1 cellular context compared by ENCODE assay signal in the genomic region with DNA sequence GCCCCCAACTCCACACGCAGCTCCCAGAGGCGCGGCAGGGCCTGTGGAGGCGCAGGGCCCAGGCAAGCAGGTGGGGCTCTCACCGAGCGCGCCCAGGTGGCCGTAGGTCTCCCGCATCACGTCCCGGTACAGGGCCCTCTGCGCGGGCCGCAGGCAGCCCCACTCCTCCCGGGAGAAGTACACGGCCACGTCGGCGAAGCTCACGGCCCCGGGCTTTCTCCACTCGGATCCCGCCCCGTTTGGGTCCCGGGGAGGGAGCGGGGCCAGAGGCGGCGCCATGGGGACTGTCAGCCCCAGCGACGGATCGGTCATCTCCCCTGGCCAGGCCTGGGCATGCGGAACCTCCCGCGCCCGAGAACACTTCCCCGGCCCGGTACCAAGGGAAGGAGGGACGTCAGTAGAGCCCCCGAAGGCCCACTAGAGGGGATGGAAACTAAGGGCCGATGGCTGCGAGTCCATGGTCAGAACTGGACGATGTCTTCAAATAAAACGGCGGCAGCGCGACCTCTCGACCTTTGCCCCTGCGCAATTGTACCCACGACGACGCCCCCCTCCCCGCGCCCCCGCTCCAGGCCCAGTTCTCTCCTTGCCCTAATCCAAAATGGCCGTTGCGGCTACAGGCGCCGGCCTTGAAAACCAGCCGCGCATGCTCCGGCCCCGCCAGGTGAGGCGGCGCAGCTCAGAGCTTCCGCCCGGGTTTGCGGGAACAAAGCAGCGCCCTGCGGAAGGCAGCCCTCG.
TF ChIP-seq lines count a peak whose summit lies in the region.

Gene ZNF747 (minus strand): TSS at position 491 of the 738 bp plus-strand sequence. CDS start 179 bp downstream, at position 312.

TF ChIP-seq in HepG2, 621 proteins besides CTCF, POLR2A, EP300 and RAD21 (continued from another document and continues in another):
- TF ChIP-seq MXD3 (CRISPR knock-in tag; IDR thresholded peaks at IDR 0.05), result peak; percentile 79
- peak; percentile 95 for TF ChIP-seq GMEB2 (CRISPR knock-in tag; IDR thresholded peaks at IDR 0.05; ENCODE audit: low read depth)
- TF ChIP-seq GRHL1 (CRISPR knock-in tag; conservative IDR thresholded peaks at IDR 0.05), result no peak
- TF ChIP-seq, protein P1, sequence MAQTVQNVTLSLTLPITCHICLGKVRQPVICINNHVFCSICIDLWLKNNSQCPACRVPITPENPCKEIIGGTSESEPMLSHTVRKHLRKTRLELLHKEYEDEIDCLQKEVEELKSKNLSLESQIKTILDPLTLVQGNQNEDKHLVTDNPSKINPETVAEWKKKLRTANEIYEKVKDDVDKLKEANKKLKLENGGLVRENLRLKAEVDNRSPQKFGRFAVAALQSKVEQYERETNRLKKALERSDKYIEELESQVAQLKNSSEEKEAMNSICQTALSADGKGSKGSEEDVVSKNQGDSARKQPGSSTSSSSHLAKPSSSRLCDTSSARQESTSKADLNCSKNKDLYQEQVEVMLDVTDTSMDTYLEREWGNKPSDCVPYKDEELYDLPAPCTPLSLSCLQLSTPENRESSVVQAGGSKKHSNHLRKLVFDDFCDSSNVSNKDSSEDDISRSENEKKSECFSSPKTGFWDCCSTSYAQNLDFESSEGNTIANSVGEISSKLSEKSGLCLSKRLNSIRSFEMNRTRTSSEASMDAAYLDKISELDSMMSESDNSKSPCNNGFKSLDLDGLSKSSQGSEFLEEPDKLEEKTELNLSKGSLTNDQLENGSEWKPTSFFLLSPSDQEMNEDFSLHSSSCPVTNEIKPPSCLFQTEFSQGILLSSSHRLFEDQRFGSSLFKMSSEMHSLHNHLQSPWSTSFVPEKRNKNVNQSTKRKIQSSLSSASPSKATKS (CRISPR knock-in tag; IDR thresholded peaks at IDR 0.05), result peak; percentile 56; the same call in 1 of the 2 replicates
- peak; percentile 83; the same call in 1 of the 2 replicates for TF ChIP-seq ZNF224 (CRISPR knock-in tag; IDR thresholded peaks at IDR 0.05)
- TF ChIP-seq ZNF317 (CRISPR knock-in tag; IDR thresholded peaks at IDR 0.05), result peak; percentile 57
- peak; percentile 58; the same call in 1 of the 2 replicates for TF ChIP-seq ISL2 (CRISPR knock-in tag; IDR thresholded peaks at IDR 0.05)
- TF ChIP-seq, protein P2, sequence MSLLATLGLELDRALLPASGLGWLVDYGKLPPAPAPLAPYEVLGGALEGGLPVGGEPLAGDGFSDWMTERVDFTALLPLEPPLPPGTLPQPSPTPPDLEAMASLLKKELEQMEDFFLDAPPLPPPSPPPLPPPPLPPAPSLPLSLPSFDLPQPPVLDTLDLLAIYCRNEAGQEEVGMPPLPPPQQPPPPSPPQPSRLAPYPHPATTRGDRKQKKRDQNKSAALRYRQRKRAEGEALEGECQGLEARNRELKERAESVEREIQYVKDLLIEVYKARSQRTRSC (CRISPR knock-in tag; IDR thresholded peaks at IDR 0.05; ENCODE audit: low read depth), result no peak
- TF ChIP-seq POLR2AphosphoS2 (IDR thresholded peaks at IDR 0.05; ENCODE audit: low read depth, low read length), result no peak
- TF ChIP-seq CCAR2 (optimal IDR thresholded peaks at IDR 0.05; ENCODE audit: low read depth, low read length), result no peak
- no peak; the same call in 1 of the 2 replicates for TF ChIP-seq ZNF44 (CRISPR knock-in tag; IDR thresholded peaks at IDR 0.05)
- TF ChIP-seq NFYB (CRISPR knock-in tag; IDR thresholded peaks at IDR 0.05), result peak; percentile 67; the same call in 1 of the 2 replicates
- no peak; the same call in 1 of the 2 replicates for TF ChIP-seq ZC3H4 (CRISPR knock-in tag; IDR thresholded peaks at IDR 0.05; ENCODE audit: borderline replicate concordance)
- peak; percentile 39 for TF ChIP-seq PRDM15 (CRISPR knock-in tag; IDR thresholded peaks at IDR 0.05)
- TF ChIP-seq EZH2 (conservative IDR thresholded peaks at IDR 0.05; ENCODE audit: low read depth, low read length), result no peak
- TF ChIP-seq ZBTB34 (CRISPR knock-in tag; IDR thresholded peaks at IDR 0.05), result peak; percentile 79
- TF ChIP-seq SP140L (CRISPR knock-in tag; IDR thresholded peaks at IDR 0.05; ENCODE audit: borderline replicate concordance), result peak; percentile 29; the same call in 1 of the 2 replicates
- TF ChIP-seq, protein P3, sequence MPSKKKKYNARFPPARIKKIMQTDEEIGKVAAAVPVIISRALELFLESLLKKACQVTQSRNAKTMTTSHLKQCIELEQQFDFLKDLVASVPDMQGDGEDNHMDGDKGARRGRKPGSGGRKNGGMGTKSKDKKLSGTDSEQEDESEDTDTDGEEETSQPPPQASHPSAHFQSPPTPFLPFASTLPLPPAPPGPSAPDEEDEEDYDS (CRISPR knock-in tag; IDR thresholded peaks at IDR 0.05), result peak; percentile 81
- TF ChIP-seq KLF16 (CRISPR knock-in tag; IDR thresholded peaks at IDR 0.05), result peak in 1 of 2 experiments; percentile 36; a peak in 3 of 4 replicates
- peak; percentile 82; the same call in 1 of the 2 replicates for TF ChIP-seq ZBTB7A (CRISPR knock-in tag; IDR thresholded peaks at IDR 0.05)
- no peak for TF ChIP-seq GTF2F1 (IDR thresholded peaks at IDR 0.05; ENCODE audit: low read length)
- no peak; the same call in 1 of the 2 replicates for TF ChIP-seq ZNF678 (CRISPR knock-in tag; IDR thresholded peaks at IDR 0.05)
- TF ChIP-seq STAG1 (CRISPR knock-in tag; IDR thresholded peaks at IDR 0.05), result peak; percentile 18
- no peak for TF ChIP-seq NFIB (CRISPR knock-in tag; IDR thresholded peaks at IDR 0.05; ENCODE audit: borderline replicate concordance)
- TF ChIP-seq ATF4 (CRISPR knock-in tag; IDR thresholded peaks at IDR 0.05), result peak in 1 of 2 experiments; percentile 76; a peak in 1 of 4 replicates
- TF ChIP-seq HNRNPLL (IDR thresholded peaks at IDR 0.05; ENCODE audit: low read depth, low read length, poor library complexity, severe bottlenecking), result peak; percentile 90
- peak; percentile 76 for TF ChIP-seq DR1 (CRISPR knock-in tag; IDR thresholded peaks at IDR 0.05)
- peak; percentile 16; the same call in 1 of the 2 replicates for TF ChIP-seq ZSCAN21 (CRISPR knock-in tag; IDR thresholded peaks at IDR 0.05; ENCODE audit: borderline replicate concordance)
- TF ChIP-seq FOXC1 (CRISPR knock-in tag; IDR thresholded peaks at IDR 0.05; ENCODE audit: borderline replicate concordance), result peak; percentile 44; the same call in 1 of the 2 replicates
- peak; percentile 75; the same call in 1 of the 2 replicates for TF ChIP-seq ZNF576 (CRISPR knock-in tag; IDR thresholded peaks at IDR 0.05)
- no peak for TF ChIP-seq XRCC5 (optimal IDR thresholded peaks at IDR 0.05; ENCODE audit: low read length)
- TF ChIP-seq FOSL1 (CRISPR knock-in tag; IDR thresholded peaks at IDR 0.05; ENCODE audit: borderline replicate concordance), result no peak
- TF ChIP-seq ZNF670 (CRISPR knock-in tag; IDR thresholded peaks at IDR 0.05; ENCODE audit: borderline replicate concordance), result no peak
- no peak for TF ChIP-seq SRSF4 (IDR thresholded peaks at IDR 0.05; ENCODE audit: low read depth, low read length, poor library complexity, severe bottlenecking)
- TF ChIP-seq DMTF1 (CRISPR knock-in tag; IDR thresholded peaks at IDR 0.05), result no peak
- TF ChIP-seq MXI1 (IDR thresholded peaks at IDR 0.05; ENCODE audit: borderline replicate concordance, low read depth, low read length), result peak; percentile 83; the same call in 2 of the 3 replicates
- no peak for TF ChIP-seq ZNF496 (CRISPR knock-in tag; IDR thresholded peaks at IDR 0.05; ENCODE audit: insufficient replicate concordance)
- TF ChIP-seq CBFB (CRISPR knock-in tag; IDR thresholded peaks at IDR 0.05), result peak; percentile 82
- TF ChIP-seq TCF7 (IDR thresholded peaks at IDR 0.05; ENCODE audit: low read depth), result peak; percentile 19; the same call in 1 of the 2 replicates
- TF ChIP-seq PCBP2 (optimal IDR thresholded peaks at IDR 0.05; ENCODE audit: low read depth, low read length, poor library complexity, severe bottlenecking), result no peak
- TF ChIP-seq ZNF552 (CRISPR knock-in tag; IDR thresholded peaks at IDR 0.05; ENCODE audit: borderline replicate concordance), result peak; percentile 54; the same call in 1 of the 2 replicates
- TF ChIP-seq KDM6A (CRISPR knock-in tag; IDR thresholded peaks at IDR 0.05; ENCODE audit: low read depth), result 0 out of 2 replicates have a peak, but pooled peaks have one; percentile 10
- peak; percentile 48 for TF ChIP-seq SIN3B (IDR thresholded peaks at IDR 0.05; ENCODE audit: low read length)
- no peak for TF ChIP-seq ZNF530 (CRISPR knock-in tag; IDR thresholded peaks at IDR 0.05; ENCODE audit: low read depth)
